11 cellular contexts compared by ENCODE assay signal in the genomic region with DNA sequence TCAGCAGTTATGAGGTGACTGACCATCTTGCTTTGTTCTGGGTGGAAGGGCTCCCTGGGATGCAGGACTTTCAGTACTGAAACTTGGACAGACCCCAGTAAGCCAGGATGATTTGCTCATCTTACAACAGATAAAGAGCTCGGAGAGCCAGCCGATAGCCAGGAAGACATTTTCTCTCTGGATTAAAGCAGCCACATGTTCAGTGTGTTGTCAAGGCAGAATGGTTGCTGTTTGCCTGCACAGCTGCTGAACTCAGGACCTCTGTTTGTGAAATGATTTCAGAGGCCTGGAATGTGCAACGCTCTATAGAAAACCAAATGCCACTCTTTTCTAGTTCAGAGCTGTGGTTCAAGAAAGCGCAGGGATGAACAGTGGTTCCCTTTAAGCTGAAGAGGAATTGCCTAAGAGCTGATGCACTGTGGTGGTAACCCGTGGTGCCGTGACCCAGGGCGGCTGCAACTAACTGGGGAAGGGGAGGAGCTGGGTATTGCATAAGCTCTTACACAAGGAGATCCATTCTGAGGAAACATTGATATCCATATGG. TPM values are rescaled to one million over a fixed set of nuclear protein-coding genes. Genes with fewer than 3 reads are reported as not detected.
DNase-seq lines count a peak whose midpoint lies in the region; ATAC-seq and TF ChIP-seq lines count a peak whose summit lies in the region.
"Had no signal": no experiment of that assay in that cellular context is flagged by ENCODE, and none has a peak within 500 bp of the region (broad histone marks: within the 10 kb centered on the region; RNA-seq: fewer than 3 reads in every experiment).

No MANE protein-coding gene starts in this region.

- DNase-seq in A673 (ENCODE audit: low spot score) (peak; percentile 10), NCI-H226 (peak; percentile 19), epithelial cell of prostate (ENCODE audit: low read depth, low spot score) (peak; percentile 69), SK-N-SH (no peak), NCI-H2196 (lab: John Stamatoyannopoulos, UW; ENCODE audit: unreplicated experiment) (no peak), HK-2 (ENCODE audit: unreplicated experiment) (no peak)
- DNase-seq: dorsolateral prefrontal cortex had no signal

- H3K27ac ChIP-seq in A673 (ENCODE audit: low read depth, low read length, poor library complexity, severe bottlenecking) = no peak overlapping the region
- H3K27ac ChIP-seq in epithelial cell of prostate = peak overlapping the region; percentile 21
- peak overlapping the region; percentile 76 for H3K27ac ChIP-seq in muscle layer of duodenum (ENCODE audit: low read length)
- no peak overlapping the region for H3K27ac ChIP-seq in SK-N-SH (ENCODE audit: low read depth in 2 of 2, low read length in 1 of 2)
- H3K27ac ChIP-seq: BLaER1 had no signal

- no peaks in the 10 kb centered on the region for H3K27me3 ChIP-seq in A673 (replicated peaks; ENCODE audit: insufficient read depth, low read depth, low read length, poor library complexity)
- no peaks in the 10 kb centered on the region for H3K27me3 ChIP-seq in muscle layer of duodenum (ENCODE audit: low read depth, low read length)
- peaks cover 8% of the 10 kb centered on the region; the same call in 1 of the 2 replicates for H3K27me3 ChIP-seq in SK-N-SH (ENCODE audit: insufficient read depth)
- H3K27me3 ChIP-seq: BLaER1, dorsolateral prefrontal cortex had no signal

- H3F3A ChIP-seq in SK-N-SH (replicated peaks; ENCODE audit: insufficient read depth) = no peaks in the 10 kb centered on the region

- H3K36me3 ChIP-seq in A673 (ENCODE audit: insufficient read depth, low read length, poor library complexity, severe bottlenecking) (no peaks in the 10 kb centered on the region), muscle layer of duodenum (ENCODE audit: control insufficient read depth in 1 of 2, insufficient read depth in 2 of 2, low read length in 2 of 2) (no peaks in the 10 kb centered on the region), SK-N-SH (replicated peaks in 1 of 2; ENCODE audit: control insufficient read depth in 1 of 2, insufficient read depth in 2 of 2, low read length in 1 of 2) (no peaks in the 10 kb centered on the region)
- H3K36me3 ChIP-seq: BLaER1 had no signal

- TF ChIP-seq EP300 in SK-N-SH (IDR thresholded peaks at IDR 0.05; ENCODE audit: borderline replicate concordance in 1 of 2, low read depth in 1 of 2, low read length in 1 of 2) = no peak

- H3K79me2 ChIP-seq in SK-N-SH (ENCODE audit: insufficient read depth) = no peaks in the 10 kb centered on the region

- TF ChIP-seq RAD21 in SK-N-SH (IDR thresholded peaks at IDR 0.05; ENCODE audit: low read length) = no peak

- no TSS peak for BruUV-seq in A673 (replicated peaks; lab: Mats Ljungman, UMichigan)

- H2AFZ ChIP-seq in SK-N-SH (ENCODE audit: low read depth) = no peak overlapping the region

- no peaks in the 10 kb centered on the region for H3K9me2 ChIP-seq in SK-N-SH

- no peaks in the 10 kb centered on the region for H4K20me1 ChIP-seq in SK-N-SH (ENCODE audit: insufficient read depth)
- H4K20me1 ChIP-seq: BLaER1 had no signal

- TF ChIP-seq CTCF in A673 (conservative IDR thresholded peaks at IDR 0.05; ENCODE audit: low read depth, low read length) (no peak), SK-N-SH (IDR thresholded peaks at IDR 0.05) (no peak)

- H3K4me3 ChIP-seq in A673 (ENCODE audit: low read depth, low read length, poor library complexity, severe bottlenecking) (no peak overlapping the region), muscle layer of duodenum (ENCODE audit: low read depth in 1 of 2, low read length in 2 of 2) (no peak overlapping the region), SK-N-SH (ENCODE audit: low read depth in 2 of 2, low read length in 1 of 2) (no peak overlapping the region)
- H3K4me3 ChIP-seq: BLaER1, dorsolateral prefrontal cortex had no signal

- CTCF ChIA-PET in A673 (lab: Charles Lee) = no interaction called here
- CTCF ChIA-PET in SK-N-SH (lab: Yijun Ruan, JAX) = interaction anchor here (0.9 to 1.7 kb wide), 4 partner anchors 11 to 119 kb away, joined by 3 to 11 read pairs (median 4); no protein-coding TSS in a partner anchor

- H3K9me3 ChIP-seq in A673 (ENCODE audit: low read depth, low read length, poor library complexity, severe bottlenecking) (no peaks in the 10 kb centered on the region), muscle layer of duodenum (ENCODE audit: control insufficient read depth in 1 of 2, low read length in 2 of 2) (no peaks in the 10 kb centered on the region), SK-N-SH (no peaks in the 10 kb centered on the region)
- H3K9me3 ChIP-seq: BLaER1 had no signal

- no peak for ATAC-seq in GM21786 (IDR thresholded peaks at IDR 0.05; ENCODE audit: unreplicated experiment)
- ATAC-seq: T-cell had no signal

- WGBS in SK-N-SH (ENCODE audit: low lambda C conversion rate) = 56% methylated on average over 7 of the region's 7 CpGs

- intact Hi-C loops in A673 (cut with micrococcal nuclease; ENCODE audit: unreplicated experiment) = no loop called here

- H3K4me2 ChIP-seq in SK-N-SH = no peak overlapping the region
- H3K4me2 ChIP-seq: BLaER1 had no signal

- H3K9ac ChIP-seq in SK-N-SH = no peak overlapping the region
- H3K9ac ChIP-seq: BLaER1 had no signal

- POLR2A ChIA-PET in A673 (lab: Charles Lee; ENCODE audit: low non-redundant PET) (interaction anchor here (0.7 kb wide), 1 partner anchor 105 kb away, joined by 6 read pairs; no protein-coding TSS in a partner anchor), SK-N-SH (lab: Yijun Ruan, JAX) (no interaction called here)

- H3K4me1 ChIP-seq in A673 (ENCODE audit: insufficient read depth, low read length, poor library complexity, severe bottlenecking) = no peaks in the 10 kb centered on the region
- H3K4me1 ChIP-seq in muscle layer of duodenum (ENCODE audit: control insufficient read depth in 1 of 2, insufficient read depth in 2 of 2, low read length in 2 of 2) = peaks cover 0 to 8% of the 10 kb centered on the region in 2 donors
- no peaks in the 10 kb centered on the region for H3K4me1 ChIP-seq in SK-N-SH (ENCODE audit: control insufficient read depth in 1 of 2, insufficient read depth in 2 of 2, low read depth in 1 of 2, low read length in 1 of 2)

TF ChIP-seq in SK-N-SH, 30 proteins besides CTCF, POLR2A, EP300 and RAD21:
- TF ChIP-seq CHD2 (IDR thresholded peaks at IDR 0.05; ENCODE audit: low read length, partially characterized antibody) (no peak), YY1 (IDR thresholded peaks at IDR 0.05; ENCODE audit: low read depth) (no peak), ELF1 (IDR thresholded peaks at IDR 0.05) (no peak), RCOR1 (IDR thresholded peaks at IDR 0.05; ENCODE audit: low read length) (no peak), FOXJ3 (CRISPR knock-in tag; IDR thresholded peaks at IDR 0.05) (no peak), MXI1 (IDR thresholded peaks at IDR 0.05; ENCODE audit: low read depth, low read length) (no peak)
- TF ChIP-seq, protein P1, sequence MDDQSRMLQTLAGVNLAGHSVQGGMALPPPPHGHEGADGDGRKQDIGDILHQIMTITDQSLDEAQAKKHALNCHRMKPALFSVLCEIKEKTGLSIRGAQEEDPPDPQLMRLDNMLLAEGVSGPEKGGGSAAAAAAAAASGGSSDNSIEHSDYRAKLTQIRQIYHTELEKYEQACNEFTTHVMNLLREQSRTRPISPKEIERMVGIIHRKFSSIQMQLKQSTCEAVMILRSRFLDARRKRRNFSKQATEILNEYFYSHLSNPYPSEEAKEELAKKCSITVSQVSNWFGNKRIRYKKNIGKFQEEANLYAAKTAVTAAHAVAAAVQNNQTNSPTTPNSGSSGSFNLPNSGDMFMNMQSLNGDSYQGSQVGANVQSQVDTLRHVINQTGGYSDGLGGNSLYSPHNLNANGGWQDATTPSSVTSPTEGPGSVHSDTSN (IDR thresholded peaks at IDR 0.05) = no peak

RNA-seq across cellular contexts. Expression of a gene that starts 40.7 kb away (rescaled TPM):
- 0.15 and 0.52 TPM in 2 replicates for total RNA-seq in A673 (2021)
- not detected in 2 replicates for polyA plus RNA-seq in SK-N-SH (2012; rRNA removed)
- polyA plus RNA-seq in SK-N-SH (2012; cell fraction: cytosol; rRNA removed) = not detected in 2 replicates
- not detected in 2 replicates for polyA plus RNA-seq in SK-N-SH (2012; cell fraction: nucleus; rRNA removed)
- total RNA-seq: T-cell had no signal

Comparison
In these comparisons a context has a peak if more than half of its experiments do, and no peak if none do; other contexts are left out.
1. DNase-seq: peak in A673 (single experiment), NCI-H226 (single experiment) and epithelial cell of prostate (single experiment); none in SK-N-SH (single experiment), NCI-H2196 (single experiment) and HK-2 (single experiment).
2. H3K27ac ChIP-seq: peak in epithelial cell of prostate (single experiment) and muscle layer of duodenum (single experiment); none in A673 (single experiment) and SK-N-SH (0 of 2).